ENCODE assay signal across 15 cellular contexts in the genomic region with DNA sequence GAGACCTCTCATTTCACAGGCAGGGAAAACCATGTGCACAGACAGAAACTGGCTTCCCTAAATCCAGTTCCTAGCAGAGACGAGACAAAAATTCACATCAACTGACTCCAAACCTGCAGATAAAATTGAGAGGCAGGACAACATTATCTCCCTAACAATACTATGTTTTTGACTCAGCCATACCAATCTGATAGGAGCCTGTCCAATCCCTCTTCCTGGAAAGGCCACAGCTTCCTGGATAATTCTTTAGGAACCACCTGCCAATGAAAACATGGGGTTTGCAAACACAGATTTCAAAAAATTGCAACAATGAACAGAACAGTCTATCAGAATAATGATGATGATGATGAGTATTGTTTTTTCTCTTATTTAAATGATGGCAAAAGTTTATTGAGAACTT. TPM values are rescaled to one million over a fixed set of nuclear protein-coding genes. Genes with fewer than 3 reads are reported as not detected.
"Had no signal": no experiment of that assay in that cellular context is flagged by ENCODE, and none has a peak within 500 bp of the region (broad histone marks: within the 10 kb centered on the region; RNA-seq: fewer than 3 reads in every experiment).

No MANE protein-coding gene starts in this region.

- DNase-seq: activated CD4-positive, alpha-beta memory T cell treated with anti-CD3 and anti-CD28 coated beads for 36 hours; activated gamma-delta T cell; activated T-cell treated with anti-CD3 and anti-CD28 coated beads, Interleukin-2, amount 50 U/mL, for 4 hours; hippocampal formation; kidney glomerular epithelial cell; natural killer cell; stimulated activated CD4-positive, alpha-beta T cell treated with anti-CD3 and anti-CD28 coated beads, Interleukin-2, amount 100 ng/mL, for 24 hours; stimulated activated naive CD4-positive, alpha-beta T cell had no signal

- H3K9me3 Mint-ChIP-seq: activated CD4-positive, alpha-beta memory T cell treated with anti-CD3 and anti-CD28 coated beads for 36 hours; activated T-cell treated with anti-CD3 and anti-CD28 coated beads, Interleukin-2, amount 50 U/mL, for 4 hours; memory B cell; natural killer cell; T-helper 2 cell treated with Interferon-gamma antibody and Interleukin-4, amounts not matched to agents 5 μg/mL and 100 μg/mL, for 36 hours; type B pancreatic cell had no signal

- H3K27ac Mint-ChIP-seq: activated CD4-positive, alpha-beta memory T cell treated with anti-CD3 and anti-CD28 coated beads for 36 hours; activated naive CD8-positive, alpha-beta T cell; memory B cell; natural killer cell; T-helper 2 cell treated with Interferon-gamma antibody and Interleukin-4, amounts not matched to agents 5 μg/mL and 100 μg/mL, for 36 hours; type B pancreatic cell had no signal

- H3K9me3 ChIP-seq: breast epithelium, gastroesophageal sphincter had no signal

- H3K36me3 Mint-ChIP-seq: activated CD4-positive, alpha-beta memory T cell treated with anti-CD3 and anti-CD28 coated beads for 36 hours; activated naive CD8-positive, alpha-beta T cell; memory B cell; natural killer cell; type B pancreatic cell had no signal

- H3K4me1 ChIP-seq: breast epithelium, gastroesophageal sphincter had no signal

- ATAC-seq: activated T-cell treated with anti-CD3 and anti-CD28 coated beads, Interleukin-2, amount 50 U/mL, for 4 hours; gastroesophageal sphincter; natural killer cell; sciatic nerve had no signal

- H3K27ac ChIP-seq: breast epithelium had no signal

- H3K36me3 ChIP-seq: breast epithelium, gastroesophageal sphincter had no signal

- H3K27me3 ChIP-seq: breast epithelium had no signal

- H3K4me3 Mint-ChIP-seq: activated CD4-positive, alpha-beta memory T cell treated with anti-CD3 and anti-CD28 coated beads for 36 hours; activated naive CD8-positive, alpha-beta T cell; activated T-cell treated with anti-CD3 and anti-CD28 coated beads, Interleukin-2, amount 50 U/mL, for 4 hours; memory B cell; natural killer cell; T-helper 2 cell treated with Interferon-gamma antibody and Interleukin-4, amounts not matched to agents 5 μg/mL and 100 μg/mL, for 36 hours; type B pancreatic cell had no signal

- H3K27me3 Mint-ChIP-seq: activated CD4-positive, alpha-beta memory T cell treated with anti-CD3 and anti-CD28 coated beads for 36 hours had no signal

- H3K4me3 ChIP-seq: breast epithelium, gastroesophageal sphincter had no signal

RNA-seq across cellular contexts. Expression of a gene that starts 22.4 kb away (rescaled TPM):
- total RNA-seq: activated CD4-positive, alpha-beta memory T cell treated with anti-CD3 and anti-CD28 coated beads for 36 hours; activated T-cell treated with anti-CD3 and anti-CD28 coated beads, Interleukin-2, amount 50 U/mL, for 4 hours had no signal
